Comparison of ENCODE assay signal across 8 cellular contexts in the genomic region with DNA sequence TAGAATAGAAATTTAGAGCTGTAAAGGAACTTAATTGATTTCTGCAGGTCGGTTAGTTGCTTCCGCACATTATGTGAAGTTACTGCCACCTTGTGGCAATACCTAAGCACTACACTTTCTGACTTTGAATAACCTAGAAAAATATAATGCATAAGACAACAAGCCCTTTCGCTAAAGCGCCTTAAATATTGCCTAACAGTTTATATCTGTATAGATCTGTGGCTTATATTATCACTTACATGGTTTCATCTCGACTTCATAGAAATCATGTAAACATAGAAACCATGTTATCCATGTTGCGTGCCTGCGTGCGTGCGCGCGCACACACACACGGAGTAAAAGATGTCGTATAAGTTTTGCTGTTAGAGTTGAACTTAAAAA. TPM values are rescaled to one million over a fixed set of nuclear protein-coding genes. Genes with fewer than 3 reads are reported as not detected.
DNase-seq lines count a peak whose midpoint lies in the region; FAIRE-seq and TF ChIP-seq lines count a peak whose summit lies in the region.

No MANE protein-coding gene starts in this region.

- H3K9me3 Mint-ChIP-seq in MCF 10A (ENCODE audit: unreplicated experiment) = no peaks in the 10 kb centered on the region

- no peak for DNase-seq in GM06990 (ENCODE audit: extremely low read depth, insufficient read length)
- DNase-seq in Jurkat, Clone E6-1 (ENCODE audit: low read depth, low spot score) = peak; percentile 81
- DNase-seq in RCC 7860 (ENCODE audit: low spot score) = peak; percentile 30
- peak; percentile 81 for DNase-seq in MCF 10A (ENCODE audit: unreplicated experiment)
- DNase-seq in iPS-NIHi11 (ENCODE audit: low spot score) = peak; percentile 34
- no peak for DNase-seq in skeletal muscle cell (ENCODE audit: low read depth)
- no peak for DNase-seq in activated effector memory CD4-positive, alpha-beta T cell treated with Interleukin-2 at 50 U/mL for 16 hours

- peaks cover 5% of the 10 kb centered on the region for H3K4me1 ChIP-seq in ACC112 (ENCODE audit: control insufficient read depth, insufficient read depth, low read length, unreplicated experiment)

- POLR2A ChIA-PET in MCF 10A (lab: Yijun Ruan, JAX) = interaction anchor here (0.6 to 1.3 kb wide), 6 partner anchors 9 to 849 kb away, joined by 3 to 4 read pairs (median 3); partner anchors contain the start of gene IFI16

- TF ChIP-seq CTCF in GM06990 (IDR thresholded peaks at IDR 0.05; ENCODE audit: insufficient read depth, low read length, poor library complexity, severe bottlenecking) (peak; percentile 56), MCF 10A (IDR thresholded peaks at IDR 0.05; ENCODE audit: unreplicated experiment) (peak; percentile 95)

- H3K27ac ChIP-seq in ACC112 (ENCODE audit: low read depth, low read length) = peak overlapping the region; percentile 81

- H3K4me3 Mint-ChIP-seq in MCF 10A (ENCODE audit: unreplicated experiment) = peak overlapping the region; percentile 65

- H3K4me3 ChIP-seq in ACC112 (ENCODE audit: low read depth, low read length) = peak overlapping the region; percentile 89
- H3K4me3 ChIP-seq in GM06990 (replicated peaks; ENCODE audit: low read depth, low read length) = no peak overlapping the region
- no peak overlapping the region for H3K4me3 ChIP-seq in Jurkat, Clone E6-1 (ENCODE audit: low read length)
- peak overlapping the region; percentile 59 for H3K4me3 ChIP-seq in skeletal muscle cell (ENCODE audit: low read depth, low read length)

- no peaks in the 10 kb centered on the region for H3K36me3 Mint-ChIP-seq in MCF 10A (ENCODE audit: insufficient read depth, unreplicated experiment)

- peaks cover 7% of the 10 kb centered on the region; the same call in 1 of the 2 replicates for H3K27me3 ChIP-seq in ACC112 (ENCODE audit: insufficient read depth, low read length)
- H3K27me3 ChIP-seq in GM06990 (replicated peaks; ENCODE audit: control insufficient read depth, insufficient read depth, low read length) = no peaks in the 10 kb centered on the region

- no TSS peak for BruUV-seq in MCF 10A (replicated peaks; lab: Mats Ljungman, UMichigan)

- CTCF ChIA-PET in MCF 10A (lab: Yijun Ruan, JAX) = interaction anchor here (0.5 to 2.7 kb wide), 31 partner anchors 10 to 874 kb away, joined by 3 to 32 read pairs (median 4); partner anchors contain the start of gene IFI16

- peak overlapping the region; percentile 100 for H2AFZ ChIP-seq in ACC112 (ENCODE audit: low read length, unreplicated experiment)

- H3K4me1 Mint-ChIP-seq in MCF 10A (ENCODE audit: insufficient read depth, unreplicated experiment) = peaks cover 22% of the 10 kb centered on the region

- H3K36me3 ChIP-seq in ACC112 (ENCODE audit: insufficient read depth, low read length) (no peaks in the 10 kb centered on the region), GM06990 (ENCODE audit: control insufficient read depth, insufficient read depth, low read length) (no peaks in the 10 kb centered on the region)

- peak overlapping the region; percentile 63 for H3K27ac Mint-ChIP-seq in MCF 10A (ENCODE audit: low read depth, unreplicated experiment)

- peak; percentile 59 for FAIRE-seq in RCC 7860 (lab: Jason Lieb, UNC)

- H3K79me2 ChIP-seq in ACC112 (ENCODE audit: control insufficient read depth, insufficient read depth, low read length, unreplicated experiment) = no peaks in the 10 kb centered on the region

- H3K27me3 Mint-ChIP-seq in MCF 10A (ENCODE audit: insufficient read depth, unreplicated experiment) = no peaks in the 10 kb centered on the region

- intact Hi-C loops in MCF 10A (cut with micrococcal nuclease) = loop anchor here (1.0 to 5.0 kb wide), 7 partner anchors 116 to 1029 kb away; no protein-coding TSS in a partner anchor

RNA-seq across cellular contexts. Expression of gene IFI16, which starts 10.9 kb away (rescaled TPM):
- polyA plus RNA-seq in Jurkat, Clone E6-1 (2012; ENCODE audit: insufficient read depth, insufficient read length) = 218 TPM
- total RNA-seq in MCF 10A (2022) = 139 and 163 TPM in 2 replicates

Comparison
In these comparisons a context has a peak if more than half of its experiments do, and no peak if none do; other contexts are left out.
1. H3K4me3 ChIP-seq: peak in ACC112 (single experiment) and skeletal muscle cell (single experiment); none in GM06990 (single experiment) and Jurkat, Clone E6-1 (single experiment).
2. DNase-seq: peak in Jurkat, Clone E6-1 (single experiment), RCC 7860 (single experiment), MCF 10A (single experiment) and iPS-NIHi11 (single experiment); none in GM06990 (single experiment), skeletal muscle cell (single experiment) and activated effector memory CD4-positive, alpha-beta T cell treated with Interleukin-2 at 50 U/mL for 16 hours (single experiment).